ENCODE assay signal across 13 cellular contexts in the genomic region with DNA sequence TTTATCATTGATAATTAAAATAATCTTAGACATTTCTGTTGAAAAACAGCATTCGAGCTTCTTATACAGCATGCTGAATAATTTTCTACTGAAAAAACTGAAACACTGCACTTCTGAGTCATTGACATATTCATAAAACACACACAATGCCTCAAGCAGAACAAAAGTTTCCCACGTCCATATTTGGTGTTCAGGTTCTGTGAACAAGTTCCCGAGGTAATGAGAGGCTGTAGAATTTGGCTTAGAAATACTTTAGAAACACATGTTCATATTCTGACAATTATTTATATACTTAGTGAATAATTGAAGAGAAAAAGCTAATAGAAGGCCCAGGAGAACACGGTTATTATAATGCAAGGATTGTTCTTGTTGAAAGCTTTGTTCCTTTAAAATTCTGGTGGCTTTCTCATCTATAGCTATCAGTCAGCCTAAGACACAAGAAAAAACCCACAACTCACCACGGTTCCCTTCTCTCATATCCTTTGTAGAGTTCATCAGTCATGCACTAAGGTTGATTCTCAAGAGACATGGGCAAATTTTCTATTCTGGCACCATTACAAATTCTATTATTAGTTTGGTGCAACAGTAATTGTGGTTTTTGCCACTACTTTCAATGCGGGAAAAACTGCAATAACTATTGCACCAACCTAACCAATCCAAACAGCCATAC.
A peak's percentile ranks its signal among the peaks of the same experiment; 100 is the strongest.
DNase-seq lines count a peak whose midpoint lies in the region; ATAC-seq and TF ChIP-seq lines count a peak whose summit lies in the region.
"Had no signal": no experiment of that assay in that cellular context is flagged by ENCODE, and none has a peak within 500 bp of the region (broad histone marks: within the 10 kb centered on the region; RNA-seq: fewer than 3 reads in every experiment).

No MANE protein-coding gene starts in this region.

- POLR2A ChIA-PET in activated CD4-positive, alpha-beta memory T cell treated with anti-CD3 and anti-CD28 coated beads, Interleukin-2, amount 10 ng/mL, durations not matched to agents 7 days and 5 days (lab: Charles Lee) = no interaction called here

- no peaks in the 10 kb centered on the region for H3K4me1 Mint-ChIP-seq in activated CD4-positive, alpha-beta memory T cell treated with anti-CD3 and anti-CD28 coated beads, Interleukin-2, amount 10 ng/mL, durations not matched to agents 7 days and 5 days

- no peaks in the 10 kb centered on the region for H3K36me3 ChIP-seq in WERI-Rb-1
- H3K36me3 ChIP-seq: lower lobe of right lung, right atrium auricular region had no signal

- H3K27me3 Mint-ChIP-seq in activated CD4-positive, alpha-beta memory T cell treated with anti-CD3 and anti-CD28 coated beads, Interleukin-2, amount 10 ng/mL, durations not matched to agents 7 days and 5 days = peaks cover 1% of the 10 kb centered on the region

- no peaks in the 10 kb centered on the region for H3K9me3 ChIP-seq in WERI-Rb-1 (ENCODE audit: severe bottlenecking)
- H3K9me3 ChIP-seq: lower lobe of right lung, right atrium auricular region had no signal

- no peak overlapping the region for H3K27ac Mint-ChIP-seq in activated CD4-positive, alpha-beta memory T cell treated with anti-CD3 and anti-CD28 coated beads, Interleukin-2, amount 10 ng/mL, durations not matched to agents 7 days and 5 days

- H3K36me3 Mint-ChIP-seq in activated CD4-positive, alpha-beta memory T cell treated with anti-CD3 and anti-CD28 coated beads, Interleukin-2, amount 10 ng/mL, durations not matched to agents 7 days and 5 days (ENCODE audit: low read depth) = no peaks in the 10 kb centered on the region

- H3K4me3 ChIP-seq in AG09309 (ENCODE audit: control insufficient read depth, low read depth, low read length) (no peak overlapping the region), WERI-Rb-1 (ENCODE audit: low read depth, low read length) (no peak overlapping the region)
- H3K4me3 ChIP-seq: lower lobe of right lung, right atrium auricular region had no signal

- no peak overlapping the region for H3K27ac ChIP-seq in WERI-Rb-1
- H3K27ac ChIP-seq: lower lobe of right lung, right atrium auricular region had no signal

- H3K27me3 ChIP-seq in WERI-Rb-1 (ENCODE audit: insufficient read depth, low read depth, severe bottlenecking) = no peaks in the 10 kb centered on the region
- H3K27me3 ChIP-seq: right atrium auricular region had no signal

- no peak overlapping the region for H3K4me3 Mint-ChIP-seq in activated CD4-positive, alpha-beta memory T cell treated with anti-CD3 and anti-CD28 coated beads, Interleukin-2, amount 10 ng/mL, durations not matched to agents 7 days and 5 days

- peak; percentile 17 for DNase-seq in AG09309 (ENCODE audit: low read depth)
- peak; percentile 41 for DNase-seq in fibroblast of peridontal ligament (ENCODE audit: extremely low read depth)
- DNase-seq in activated CD4-positive, alpha-beta memory T cell treated with anti-CD3 and anti-CD28 coated beads, Interleukin-2, amount 10 ng/mL, durations not matched to agents 7 days and 5 days = no peak
- DNase-seq in activated gamma-delta T cell treated with Interleukin-2 at 50 U/mL for 16 hours = no peak
- DNase-seq in WERI-Rb-1 = no peak
- DNase-seq: activated CD4-positive, alpha-beta T cell treated with anti-CD3 and anti-CD28 coated beads for 1 hour; cortex of kidney; lower lobe of right lung; SIG-M5 had no signal

- CTCF ChIA-PET in activated CD4-positive, alpha-beta memory T cell treated with anti-CD3 and anti-CD28 coated beads, Interleukin-2, amount 10 ng/mL, durations not matched to agents 7 days and 5 days (lab: Charles Lee) = no interaction called here

- no peaks in the 10 kb centered on the region for H3K9me3 Mint-ChIP-seq in activated CD4-positive, alpha-beta memory T cell treated with anti-CD3 and anti-CD28 coated beads, Interleukin-2, amount 10 ng/mL, durations not matched to agents 7 days and 5 days

- TF ChIP-seq CTCF in AG09309 (IDR thresholded peaks at IDR 0.05; ENCODE audit: control insufficient read depth, insufficient read depth, low read depth, low read length, missing control alignments) (no peak), WERI-Rb-1 (IDR thresholded peaks at IDR 0.05; ENCODE audit: low read depth, low read length) (no peak)

- ATAC-seq in GM21423 (IDR thresholded peaks at IDR 0.05; ENCODE audit: unreplicated experiment) = peak; percentile 72
- ATAC-seq in HG03558 (IDR thresholded peaks at IDR 0.05; ENCODE audit: extremely low read depth, unreplicated experiment) = peak; percentile 50
- ATAC-seq in esophagus mucosa = no peak
- ATAC-seq: lower lobe of right lung had no signal

Comparison
In these comparisons a context has a peak if more than half of its experiments do, and no peak if none do; other contexts are left out.
1. DNase-seq: peak in AG09309 (single experiment) and fibroblast of peridontal ligament (single experiment); none in activated CD4-positive, alpha-beta memory T cell treated with anti-CD3 and anti-CD28 coated beads, Interleukin-2, amount 10 ng/mL, durations not matched to agents 7 days and 5 days (single experiment), activated gamma-delta T cell treated with Interleukin-2 at 50 U/mL for 16 hours (single experiment) and WERI-Rb-1 (single experiment).